ENCODE assay signal across 9 cellular contexts in the genomic region with DNA sequence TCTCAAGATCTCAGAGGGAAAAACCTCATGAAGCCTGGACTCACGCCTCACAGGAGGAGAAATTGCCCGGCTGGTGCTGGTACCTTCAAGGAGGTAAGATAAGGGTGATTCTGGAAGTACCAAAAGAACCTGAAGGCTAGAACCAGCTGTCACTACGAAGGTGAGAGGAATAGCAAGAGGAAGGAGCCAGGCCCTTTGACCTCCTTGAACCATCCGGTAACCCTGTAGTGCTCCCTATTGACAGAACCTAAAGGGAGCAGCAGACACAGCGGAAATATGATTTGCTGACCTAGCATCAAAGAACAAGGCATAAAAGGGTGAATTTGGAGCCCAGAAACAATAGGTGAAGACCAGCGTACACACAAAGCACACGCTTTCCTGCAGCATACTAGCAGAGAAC.
DNase-seq lines count a peak whose midpoint lies in the region; ATAC-seq, FAIRE-seq and TF ChIP-seq lines count a peak whose summit lies in the region.
"Had no signal": no experiment of that assay in that cellular context is flagged by ENCODE, and none has a peak within 500 bp of the region (broad histone marks: within the 10 kb centered on the region; RNA-seq: fewer than 3 reads in every experiment).

No MANE protein-coding gene starts in this region.

- no peaks in the 10 kb centered on the region for H3K36me3 ChIP-seq in small intestine (ENCODE audit: control insufficient read depth in 2 of 2, insufficient read depth in 2 of 2, low read length in 2 of 2)

- H3K27ac ChIP-seq in small intestine (ENCODE audit: low read depth in 1 of 2, low read length in 1 of 2): no peak overlapping the region

- 73 to 79% (median 79%) methylated on average over 7 of the region's 7 CpGs for WGBS in small intestine, 3 donors

- H3K9me3 ChIP-seq in small intestine (ENCODE audit: control insufficient read depth, low read depth): no peaks in the 10 kb centered on the region

- FAIRE-seq in small intestine (lab: Jason Lieb, UNC): no peak

- H3K9me3 Mint-ChIP-seq in activated naive CD4-positive, alpha-beta T cell treated with anti-CD3 and anti-CD28 coated beads, Interleukin-2, amount 50 U/mL, for 72 hours: no peaks in the 10 kb centered on the region

- peak overlapping the region in 1 of 2 donors; percentile 73 for H3K27ac Mint-ChIP-seq in activated naive CD4-positive, alpha-beta T cell treated with anti-CD3 and anti-CD28 coated beads, Interleukin-2, amount 50 U/mL, for 72 hours

- peak; percentile 38 for TF ChIP-seq CTCF in GM12872 (IDR thresholded peaks at IDR 0.05; ENCODE audit: insufficient read depth, low read depth, low read length)

- no peak overlapping the region for H3K4me3 ChIP-seq in small intestine (ENCODE audit: low read depth in 1 of 2, low read length in 2 of 2)

- no peaks in the 10 kb centered on the region for H3K27me3 ChIP-seq in small intestine (ENCODE audit: control insufficient read depth in 2 of 2, insufficient read depth in 2 of 2, low read length in 2 of 2)

- no peaks in the 10 kb centered on the region for H3K4me1 ChIP-seq in small intestine (ENCODE audit: control insufficient read depth in 2 of 2, insufficient read depth in 1 of 2, low read depth in 1 of 2, low read length in 1 of 2)

- ATAC-seq in activated naive CD4-positive, alpha-beta T cell treated with anti-CD3 and anti-CD28 coated beads, Interleukin-2, amount 50 U/mL, for 72 hours: peak; percentile 75 to 80
- ATAC-seq in GM18870 (IDR thresholded peaks at IDR 0.05; ENCODE audit: unreplicated experiment) (no peak), HG03095 (IDR thresholded peaks at IDR 0.05; ENCODE audit: unreplicated experiment) (no peak)

- peaks cover 0 to 15% of the 10 kb centered on the region in 2 donors for H3K36me3 Mint-ChIP-seq in activated naive CD4-positive, alpha-beta T cell treated with anti-CD3 and anti-CD28 coated beads, Interleukin-2, amount 50 U/mL, for 72 hours

- DNase-seq in SK-MEL-5 (ENCODE audit: low read depth, low spot score): peak; percentile 52
- DNase-seq in activated naive CD4-positive, alpha-beta T cell treated with anti-CD3 and anti-CD28 coated beads, Interleukin-2, amount 50 U/mL, for 72 hours (ENCODE audit: low spot score in 2 of 2): peak in 1 of 2 donors; percentile 26
- peak; percentile 51 for DNase-seq in small intestine
- no peak for DNase-seq in GOT3 (lab: John Stamatoyannopoulos, UW)
- DNase-seq in NCI-H345 treated with DMSO at 0.1 percent for 48 hours (lab: John Stamatoyannopoulos, UW; ENCODE audit: unreplicated experiment): no peak
- DNase-seq: hippocampal formation had no signal

- in situ Hi-C loops in SK-MEL-5 (cut with HindIII; ENCODE audit: low pct_unique_long_range_greater_than_20kb, low sequenced_read_pairs): no loop called here

Comparison
In these comparisons a context has a peak if more than half of its experiments do, and no peak if none do; other contexts are left out.
1. DNase-seq: peak in SK-MEL-5 (single experiment) and small intestine (single experiment); none in GOT3 (single experiment) and NCI-H345 treated with DMSO at 0.1 percent for 48 hours (single experiment).
2. ATAC-seq: peak in activated naive CD4-positive, alpha-beta T cell treated with anti-CD3 and anti-CD28 coated beads, Interleukin-2, amount 50 U/mL, for 72 hours (2 of 2); none in GM18870 (single experiment) and HG03095 (single experiment).